ENCODE assay signal across 1 cellular context in genomic region chr2:210476194-210477128, GRCh38.
TF ChIP-seq lines count a peak whose summit lies in the region.

LANCL1 (minus strand) TSS chr2:210476759; CDS start chr2:210476396, 363 bp downstream.

TF ChIP-seq in HepG2, 621 proteins besides CTCF, POLR2A, EP300 and RAD21 (continued from another document and continues in another):
- peak; percentile 66; the same call in 1 of the 2 replicates for TF ChIP-seq CCDC6 (CRISPR knock-in tag; IDR thresholded peaks at IDR 0.05)
- peak; percentile 64; the same call in 1 of the 2 replicates for TF ChIP-seq ZBTB38 (CRISPR knock-in tag; IDR thresholded peaks at IDR 0.05)
- no peak for TF ChIP-seq PRDM4 (CRISPR knock-in tag; IDR thresholded peaks at IDR 0.05; ENCODE audit: borderline replicate concordance)
- no peak for TF ChIP-seq SYNCRIP (IDR thresholded peaks at IDR 0.05; ENCODE audit: insufficient read depth, low read depth, low read length)
- peak; percentile 52; the same call in 1 of the 2 replicates for TF ChIP-seq MTA1 (CRISPR knock-in tag; IDR thresholded peaks at IDR 0.05; ENCODE audit: borderline replicate concordance)
- peak; percentile 66; the same call in 1 of the 2 replicates for TF ChIP-seq HDAC2 (CRISPR knock-in tag; IDR thresholded peaks at IDR 0.05)
- TF ChIP-seq IKZF1 (IDR thresholded peaks at IDR 0.05), result no peak
- TF ChIP-seq PBX3 (CRISPR knock-in tag; IDR thresholded peaks at IDR 0.05; ENCODE audit: borderline replicate concordance), result 0 out of 2 replicates have a peak, but pooled peaks have one; percentile 23
- TF ChIP-seq MTF1 (CRISPR knock-in tag; IDR thresholded peaks at IDR 0.05), result 0 out of 2 replicates have a peak, but pooled peaks have one; percentile 50
- TF ChIP-seq ZNF674 (CRISPR knock-in tag; IDR thresholded peaks at IDR 0.05; ENCODE audit: low read depth), result 0 out of 2 replicates have a peak, but pooled peaks have one; percentile 53
- TF ChIP-seq RFXANK (CRISPR knock-in tag; IDR thresholded peaks at IDR 0.05), result no peak
- no peak for TF ChIP-seq TBP (CRISPR knock-in tag; IDR thresholded peaks at IDR 0.05)
- peak; percentile 71 for TF ChIP-seq FOXO1 (CRISPR knock-in tag; IDR thresholded peaks at IDR 0.05)
- no peak for TF ChIP-seq TCF7 (IDR thresholded peaks at IDR 0.05; ENCODE audit: low read depth)
- peak; percentile 73; the same call in 1 of the 2 replicates for TF ChIP-seq FOXK1 (CRISPR knock-in tag; IDR thresholded peaks at IDR 0.05; ENCODE audit: borderline replicate concordance, low read depth)
- peak; percentile 72; the same call in 1 of the 2 replicates for TF ChIP-seq REL (CRISPR knock-in tag; conservative IDR thresholded peaks at IDR 0.05)
- peak; percentile 76; the same call in 1 of the 2 replicates for TF ChIP-seq ZNF747 (CRISPR knock-in tag; IDR thresholded peaks at IDR 0.05; ENCODE audit: borderline replicate concordance)
- TF ChIP-seq CBX5 (CRISPR knock-in tag; IDR thresholded peaks at IDR 0.05; ENCODE audit: borderline replicate concordance), result peak; percentile 44; the same call in 1 of the 2 replicates
- TF ChIP-seq MLX (CRISPR knock-in tag; IDR thresholded peaks at IDR 0.05), result no peak
- no peak for TF ChIP-seq CAMTA2 (CRISPR knock-in tag; IDR thresholded peaks at IDR 0.05; ENCODE audit: borderline replicate concordance)
- TF ChIP-seq SOX6 (IDR thresholded peaks at IDR 0.05), result no peak
- peak; percentile 74 for TF ChIP-seq SOX6 (CRISPR knock-in tag; IDR thresholded peaks at IDR 0.05)
- peak; percentile 47 for TF ChIP-seq IKZF4 (CRISPR knock-in tag; IDR thresholded peaks at IDR 0.05; ENCODE audit: borderline replicate concordance, low read depth, not compliant biosample characterization)
- TF ChIP-seq PATZ1 (CRISPR knock-in tag; IDR thresholded peaks at IDR 0.05), result peak; percentile 34; the same call in 1 of the 2 replicates
- peak; percentile 57; the same call in 1 of the 2 replicates for TF ChIP-seq ARID3A (IDR thresholded peaks at IDR 0.05; ENCODE audit: low read depth, low read length)
- 0 out of 2 replicates have a peak, but pooled peaks have one; percentile 49 for TF ChIP-seq LBX2 (CRISPR knock-in tag; IDR thresholded peaks at IDR 0.05; ENCODE audit: borderline replicate concordance)
- TF ChIP-seq HIC2 (CRISPR knock-in tag; IDR thresholded peaks at IDR 0.05; ENCODE audit: low read depth), result peak; percentile 28; the same call in 1 of the 2 replicates
- TF ChIP-seq GATA4 (IDR thresholded peaks at IDR 0.05; ENCODE audit: borderline replicate concordance, low read depth), result peak; percentile 85
- peak; percentile 75; the same call in 1 of the 2 replicates for TF ChIP-seq ZNF800 (CRISPR knock-in tag; IDR thresholded peaks at IDR 0.05)
- TF ChIP-seq RAD51 (IDR thresholded peaks at IDR 0.05; ENCODE audit: borderline replicate concordance), result no peak
- TF ChIP-seq SNAI1 (CRISPR knock-in tag; IDR thresholded peaks at IDR 0.05; ENCODE audit: borderline replicate concordance), result no peak
- no peak for TF ChIP-seq ZNF576 (CRISPR knock-in tag; IDR thresholded peaks at IDR 0.05)
- 0 out of 2 replicates have a peak, but pooled peaks have one; percentile 42 for TF ChIP-seq ONECUT2 (CRISPR knock-in tag; IDR thresholded peaks at IDR 0.05)
- peak; percentile 38; the same call in 1 of the 2 replicates for TF ChIP-seq MAF1 (CRISPR knock-in tag; IDR thresholded peaks at IDR 0.05; ENCODE audit: borderline replicate concordance)
- TF ChIP-seq ZNF484 (CRISPR knock-in tag; IDR thresholded peaks at IDR 0.05; ENCODE audit: borderline replicate concordance, low read depth), result no peak
- TF ChIP-seq ZNF781 (CRISPR knock-in tag; IDR thresholded peaks at IDR 0.05; ENCODE audit: borderline replicate concordance, not compliant biosample characterization), result peak; percentile 76
- TF ChIP-seq THAP8 (CRISPR knock-in tag; IDR thresholded peaks at IDR 0.05; ENCODE audit: borderline replicate concordance), result peak; percentile 58; the same call in 1 of the 2 replicates
- TF ChIP-seq CHCHD3 (CRISPR knock-in tag; IDR thresholded peaks at IDR 0.05), result no peak
- no peak for TF ChIP-seq NFE2L2 (IDR thresholded peaks at IDR 0.05; ENCODE audit: low read length)
- TF ChIP-seq FOXJ3 (CRISPR knock-in tag; IDR thresholded peaks at IDR 0.05; ENCODE audit: borderline replicate concordance), result peak; percentile 33; the same call in 1 of the 2 replicates
- peak; percentile 60; the same call in 1 of the 2 replicates for TF ChIP-seq RXRA (CRISPR knock-in tag; IDR thresholded peaks at IDR 0.05)
- TF ChIP-seq ZNF790 (CRISPR knock-in tag; IDR thresholded peaks at IDR 0.05; ENCODE audit: borderline replicate concordance), result peak; percentile 70; the same call in 1 of the 2 replicates
- peak; percentile 75 for TF ChIP-seq ZNF574 (CRISPR knock-in tag; IDR thresholded peaks at IDR 0.05)
